ENCODE assay signal across 8 cellular contexts in genomic region chr6:164927288-164928040, GRCh38.
DNase-seq lines count a peak whose midpoint lies in the region; ATAC-seq, FAIRE-seq and TF ChIP-seq lines count a peak whose summit lies in the region.

No MANE protein-coding gene starts in this region.

- H3K9me3 ChIP-seq in A673 (ENCODE audit: low read depth, low read length, poor library complexity, severe bottlenecking) (peaks cover 2% of the 10 kb centered on the region), mammary epithelial cell (replicated peaks; ENCODE audit: insufficient read depth, low read length) (peaks cover 1% of the 10 kb centered on the region), keratinocyte (ENCODE audit: control insufficient read depth, low read depth, low read length) (no peaks in the 10 kb centered on the region)

- H3K9ac ChIP-seq in mammary epithelial cell (ENCODE audit: insufficient read depth, low read length): no peak overlapping the region
- no peak overlapping the region for H3K9ac ChIP-seq in keratinocyte (ENCODE audit: control insufficient read depth, extremely low read depth, insufficient read depth, low read length)

- dilution Hi-C loops in mammary epithelial cell (cut with HindIII; ENCODE audit: low sequenced_read_pairs): no loop called here
- dilution Hi-C loops in keratinocyte (cut with MboI; ENCODE audit: extremely low pct_ligation_motif_present, low sequenced_read_pairs): no loop called here

- H3K27me3 ChIP-seq in A673 (replicated peaks; ENCODE audit: insufficient read depth, low read depth, low read length, poor library complexity) (no peaks in the 10 kb centered on the region), mammary epithelial cell (ENCODE audit: insufficient read depth, low read length) (no peaks in the 10 kb centered on the region), keratinocyte (ENCODE audit: control insufficient read depth, extremely low read depth, insufficient read depth, low read length) (no peaks in the 10 kb centered on the region)

- TF ChIP-seq CTCF in A673 (conservative IDR thresholded peaks at IDR 0.05; ENCODE audit: low read depth, low read length) (peak; percentile 94), VCaP (conservative IDR thresholded peaks at IDR 0.05) (peak; percentile 98), mammary epithelial cell (conservative IDR thresholded peaks at IDR 0.05 in 1 of 2, IDR thresholded peaks at IDR 0.05 in 1 of 2; ENCODE audit: extremely low read depth in 1 of 2, insufficient read depth in 1 of 2, low read depth in 1 of 2, low read length in 2 of 2) (peak; percentile 82 to 96), keratinocyte (optimal IDR thresholded peaks at IDR 0.05 in 1 of 3, IDR thresholded peaks at IDR 0.05 in 1 of 3, conservative IDR thresholded peaks at IDR 0.05 in 1 of 3; ENCODE audit: extremely low read depth in 1 of 3, insufficient read depth in 2 of 3, low read length in 3 of 3) (peak; percentile 88 to 99 (median 97))

- no peaks in the 10 kb centered on the region for H3K36me3 ChIP-seq in A673 (ENCODE audit: insufficient read depth, low read length, poor library complexity, severe bottlenecking)
- H3K36me3 ChIP-seq in mammary epithelial cell (ENCODE audit: insufficient read depth, low read length): no peaks in the 10 kb centered on the region
- no peaks in the 10 kb centered on the region for H3K36me3 ChIP-seq in keratinocyte (ENCODE audit: control insufficient read depth in 2 of 2, extremely low read depth in 1 of 2, insufficient read depth in 2 of 2, low read length in 2 of 2)

- intact Hi-C loops in A673 (cut with micrococcal nuclease; ENCODE audit: unreplicated experiment): loop anchor here (5.0 to 10.0 kb wide), 4 partner anchors 307 to 1500 kb away; no protein-coding TSS in a partner anchor
- intact Hi-C loops in mammary epithelial cell (cut with micrococcal nuclease): loop anchor here (1.0 to 5.0 kb wide), 4 partner anchors 304 to 1511 kb away; no protein-coding TSS in a partner anchor

- H2AFZ ChIP-seq in mammary epithelial cell (ENCODE audit: low read depth, low read length) (no peak overlapping the region), keratinocyte (ENCODE audit: control insufficient read depth, low read length) (no peak overlapping the region)

- WGBS in mammary epithelial cell (ENCODE audit: low coverage, missing lambda C conversion rate): 19% methylated on average over 10 of the region's 16 CpGs

- H3K79me2 ChIP-seq in mammary epithelial cell (ENCODE audit: insufficient read depth, low read length) (no peaks in the 10 kb centered on the region), keratinocyte (ENCODE audit: control insufficient read depth, insufficient read depth, low read length) (no peaks in the 10 kb centered on the region)

- ATAC-seq in GM18511 (IDR thresholded peaks at IDR 0.05; ENCODE audit: unreplicated experiment): peak; percentile 94
- peak; percentile 78 for ATAC-seq in HG02943 (IDR thresholded peaks at IDR 0.05; ENCODE audit: low read depth, unreplicated experiment)

- no peaks in the 10 kb centered on the region for H3K4me1 ChIP-seq in A673 (ENCODE audit: insufficient read depth, low read length, poor library complexity, severe bottlenecking)
- H3K4me1 ChIP-seq in mammary epithelial cell (ENCODE audit: insufficient read depth, low read length): no peaks in the 10 kb centered on the region
- H3K4me1 ChIP-seq in keratinocyte (ENCODE audit: control insufficient read depth, extremely low read depth, insufficient read depth, low read length): no peaks in the 10 kb centered on the region

- no peak for FAIRE-seq in keratinocyte (lab: Jason Lieb, UNC)

- DNase-seq in A673 (ENCODE audit: low spot score): peak; percentile 65
- DNase-seq in NCI-H1694 (lab: John Stamatoyannopoulos, UW): peak; percentile 2
- peak; percentile 23 for DNase-seq in mammary epithelial cell
- peak; percentile 5 for DNase-seq in keratinocyte (ENCODE audit: low read depth, low spot score)
- peak; percentile 63 to 68 for DNase-seq in stimulated activated CD4-positive, alpha-beta T cell treated with anti-CD3 and anti-CD28 coated beads, Interleukin-2, amount 100 ng/mL, for 24 hours

- CTCF ChIA-PET in A673 (lab: Charles Lee): no interaction called here
- CTCF ChIA-PET in mammary epithelial cell (lab: Charles Lee; ENCODE audit: low non-redundant PET): no interaction called here

- H3K4me3 ChIP-seq in A673 (ENCODE audit: low read depth, low read length, poor library complexity, severe bottlenecking): no peak overlapping the region
- no peak overlapping the region for H3K4me3 ChIP-seq in mammary epithelial cell (replicated peaks in 1 of 3; ENCODE audit: insufficient read depth in 1 of 3, low read depth in 2 of 3, low read length in 3 of 3)
- H3K4me3 ChIP-seq in keratinocyte (ENCODE audit: control insufficient read depth in 2 of 3, extremely low read depth in 1 of 3, insufficient read depth in 2 of 3, low read depth in 1 of 3, low read length in 3 of 3): no peak overlapping the region

- H3K27ac ChIP-seq in A673 (ENCODE audit: low read depth, low read length, poor library complexity, severe bottlenecking) (no peak overlapping the region), VCaP (no peak overlapping the region), mammary epithelial cell (ENCODE audit: insufficient read depth, low read depth, low read length) (no peak overlapping the region), keratinocyte (ENCODE audit: control insufficient read depth, insufficient read depth, low read length) (no peak overlapping the region)

- POLR2A ChIA-PET in A673 (lab: Charles Lee; ENCODE audit: low non-redundant PET): no interaction called here

- in situ Hi-C loops in mammary epithelial cell (cut with MboI; ENCODE audit: low sequenced_read_pairs in 2 of 2): no loop called here

- no peak overlapping the region for H3K4me2 ChIP-seq in mammary epithelial cell (ENCODE audit: insufficient read depth, low read depth, low read length)
- H3K4me2 ChIP-seq in keratinocyte (ENCODE audit: control insufficient read depth, extremely low read depth, insufficient read depth, low read depth, low read length): no peak overlapping the region

- no peaks in the 10 kb centered on the region for H4K20me1 ChIP-seq in mammary epithelial cell (ENCODE audit: insufficient read depth, low read length)
- H4K20me1 ChIP-seq in keratinocyte (ENCODE audit: control insufficient read depth, extremely low read depth, insufficient read depth, low read length): no peaks in the 10 kb centered on the region

- BruUV-seq in A673 (replicated peaks; lab: Mats Ljungman, UMichigan): no TSS peak
- no TSS peak for BruUV-seq in mammary epithelial cell (replicated peaks; lab: Mats Ljungman, UMichigan)

- H3K9me1 ChIP-seq in keratinocyte (ENCODE audit: control insufficient read depth, extremely low read depth, insufficient read depth, low read length): no peaks in the 10 kb centered on the region

Comparison
In these comparisons a context has a peak if more than half of its experiments do, and no peak if none do; other contexts are left out.
1. DNase-seq: peak in every context shown above with its lines; median percentile 66 in stimulated activated CD4-positive, alpha-beta T cell treated with anti-CD3 and anti-CD28 coated beads, Interleukin-2, amount 100 ng/mL, for 24 hours; 65 in A673; 23 in mammary epithelial cell; 5 in keratinocyte; 2 in NCI-H1694.